In genomic region chr16:58127033-58127556, GRCh38 we compare ENCODE assay signal across 8 cellular contexts. TPM values are rescaled to one million over a fixed set of nuclear protein-coding genes. Genes with fewer than 3 reads are reported as not detected.
A peak's percentile ranks its signal among the peaks of the same experiment; 100 is the strongest.
DNase-seq lines count a peak whose midpoint lies in the region; ATAC-seq and TF ChIP-seq lines count a peak whose summit lies in the region.

No MANE protein-coding gene starts in this region.

- POLR2A ChIA-PET in BJ (lab: Charles Lee) = interaction anchor here (0.6 kb wide), 1 partner anchor 244 kb away, joined by 7 read pairs; no protein-coding TSS in a partner anchor

- H3K4me1 ChIP-seq in muscle layer of colon (ENCODE audit: insufficient read depth, low read length) = peaks cover 42% of the 10 kb centered on the region

- no peaks in the 10 kb centered on the region for H3K9me3 ChIP-seq in muscle layer of colon (ENCODE audit: low read length)

- TF ChIP-seq CTCF in BJ (IDR thresholded peaks at IDR 0.05; ENCODE audit: insufficient read depth, low read depth, low read length) = peak; percentile 37
- TF ChIP-seq CTCF in GM13977 (IDR thresholded peaks at IDR 0.05; ENCODE audit: extremely low read depth, insufficient read depth, missing control alignments) = peak; percentile 50
- TF ChIP-seq CTCF in coronary artery (IDR thresholded peaks at IDR 0.05) = no peak

- H3K27ac ChIP-seq in coronary artery (peak overlapping the region; percentile 24 to 93), muscle layer of colon (ENCODE audit: low read depth, low read length) (no peak overlapping the region)

- DNase-seq in BJ (ENCODE audit: low read depth) (peak; percentile 44), GM13977 (ENCODE audit: low spot score) (peak; percentile 35), RKO (ENCODE audit: low spot score) (peak; percentile 83), coronary artery (ENCODE audit: low spot score) (no peak), NCI-H1048 (lab: John Stamatoyannopoulos, UW) (no peak), NCI-H345 treated with DMSO at 0.1 percent for 48 hours (lab: John Stamatoyannopoulos, UW; ENCODE audit: unreplicated experiment) (no peak)

- in situ Hi-C loops in GM13977 (cut with MboI; ENCODE audit: low pct_unique_long_range_greater_than_20kb, low sequenced_read_pairs, unreplicated experiment) = no loop called here

- no peak for ATAC-seq in GM21737 (IDR thresholded peaks at IDR 0.05; ENCODE audit: unreplicated experiment)

- CTCF ChIA-PET in BJ (lab: Yijun Ruan, JAX) = interaction anchor here (0.9 to 4.1 kb wide), 14 partner anchors 10 to 550 kb away, joined by 3 to 27 read pairs (median 4); partner anchors contain the start of genes MMP15 and USB1

- H3K36me3 ChIP-seq in BJ (ENCODE audit: control insufficient read depth, insufficient read depth, low read length) = no peaks in the 10 kb centered on the region
- no peaks in the 10 kb centered on the region for H3K36me3 ChIP-seq in muscle layer of colon (ENCODE audit: insufficient read depth, low read length)

- H3K4me3 ChIP-seq in BJ (ENCODE audit: low read depth, low read length) = peak overlapping the region; percentile 69
- peak overlapping the region; percentile 79 for H3K4me3 ChIP-seq in coronary artery
- peak overlapping the region; percentile 27 to 84 for H3K4me3 ChIP-seq in muscle layer of colon (ENCODE audit: low read depth in 1 of 2, low read length in 2 of 2)

- H3K9ac ChIP-seq in muscle layer of colon (ENCODE audit: low read length) = peak overlapping the region; percentile 51

- no peaks in the 10 kb centered on the region for H3K27me3 ChIP-seq in BJ (ENCODE audit: control insufficient read depth, insufficient read depth, low read length)
- no peaks in the 10 kb centered on the region for H3K27me3 ChIP-seq in muscle layer of colon (ENCODE audit: control insufficient read depth in 1 of 2, insufficient read depth in 2 of 2, low read length in 2 of 2)

RNA-seq across cellular contexts. Expression of gene CFAP20, which starts 2.1 kb away (rescaled TPM):
- 36.6 and 45.6 TPM in 2 replicates for polyA plus RNA-seq in BJ (2011; rRNA removed)
- 12.6 and 35.0 TPM in 2 replicates for polyA minus RNA-seq in BJ (2011; rRNA and poly(A)+ RNA removed)

Comparison
In these comparisons a context has a peak if more than half of its experiments do, and no peak if none do; other contexts are left out.
1. DNase-seq: peak in BJ (single experiment), GM13977 (single experiment) and RKO (single experiment); none in coronary artery (single experiment), NCI-H1048 (single experiment) and NCI-H345 treated with DMSO at 0.1 percent for 48 hours (single experiment).
2. Peak in every context shown above with its lines, with median percentiles within 50 percentile points of each other: H3K4me3 ChIP-seq.